12 cellular contexts compared by ENCODE assay signal in genomic region chr2:97718942-97719341, GRCh38. TPM values are rescaled to one million over a fixed set of nuclear protein-coding genes. Genes with fewer than 3 reads are reported as not detected.
DNase-seq lines count a peak whose midpoint lies in the region; ATAC-seq and TF ChIP-seq lines count a peak whose summit lies in the region.
"Had no signal": no experiment of that assay in that cellular context is flagged by ENCODE, and none has a peak within 500 bp of the region (broad histone marks: within the 10 kb centered on the region; RNA-seq: fewer than 3 reads in every experiment).

No MANE protein-coding gene starts in this region.

- no CpG with 5 or more reads among the region's 3 CpGs for WGBS in H9 (ENCODE audit: extremely low coverage, insufficient read length, low lambda C conversion rate)

- no peak for DNase-seq in CD4-positive, CD25-positive, alpha-beta regulatory T cell
- DNase-seq in H9 = no peak
- no peak for DNase-seq in activated B cell treated with CpG ODN at 0.5 μM for 24 hours
- peak; percentile 51 for DNase-seq in myocyte (ENCODE audit: low read depth)
- DNase-seq in T-helper 9 cell = no peak
- DNase-seq: mesenchymal stem cell, NCI-H2171 treated with DMSO at 0.1 percent for 48 hours had no signal

- peak overlapping the region; percentile 77 for H3K4me3 ChIP-seq in CD4-positive, CD25-positive, alpha-beta regulatory T cell (ENCODE audit: low read depth, low read length)
- H3K4me3 ChIP-seq: hepatocyte had no signal

- H3K36me3 Mint-ChIP-seq in CD4-positive, CD25-positive, alpha-beta regulatory T cell = peaks cover 40% of the 10 kb centered on the region
- H3K36me3 Mint-ChIP-seq in H9 (ENCODE audit: insufficient read depth in 1 of 3, low read depth in 3 of 3) (no peaks in the 10 kb centered on the region; a peak in 1 of 7 replicates), activated B cell treated with CpG ODN at 0.5 μM for 24 hours (ENCODE audit: low read depth) (no peaks in the 10 kb centered on the region)

- H3K4me2 ChIP-seq in H9 (ENCODE audit: insufficient read depth, insufficient read length, low read length) = no peak overlapping the region
- H3K4me2 ChIP-seq: hepatocyte had no signal

- no peak overlapping the region for H2BK15ac ChIP-seq in H9 (ENCODE audit: low read depth, low read length)

- no peak overlapping the region for H3K4ac ChIP-seq in H9 (ENCODE audit: low read depth, low read length)

- POLR2A ChIA-PET in activated B cell treated with CpG ODN at 0.5 μM for 24 hours (lab: Charles Lee) = interaction anchor here (0.6 to 1.3 kb wide), 2 partner anchors 11 to 929 kb away, joined by 3 to 7 read pairs; no protein-coding TSS in a partner anchor

- H2AK5ac ChIP-seq in H9 (ENCODE audit: insufficient read length, low read length) = no peak overlapping the region

- H3K9me3 Mint-ChIP-seq in CD4-positive, CD25-positive, alpha-beta regulatory T cell = no peaks in the 10 kb centered on the region
- H3K9me3 Mint-ChIP-seq in H9 (no peaks in the 10 kb centered on the region; a peak in 1 of 5 replicates), activated B cell treated with CpG ODN at 0.5 μM for 24 hours (no peaks in the 10 kb centered on the region)

- H2BK20ac ChIP-seq in H9 (ENCODE audit: low read depth, low read length, poor library complexity, severe bottlenecking) = no peak overlapping the region

- no peak for TF ChIP-seq CTCF in H9 (conservative IDR thresholded peaks at IDR 0.05)
- TF ChIP-seq CTCF in activated B cell treated with CpG ODN at 0.5 μM for 24 hours (IDR thresholded peaks at IDR 0.05) = no peak

- H4K8ac ChIP-seq in H9 (replicated peaks; ENCODE audit: insufficient read length, low read depth, low read length) = no peak overlapping the region

- no peak overlapping the region for H3T11ph ChIP-seq in H9 (ENCODE audit: low read length)

- H3K14ac ChIP-seq in H9 (ENCODE audit: insufficient read depth, low read length) = no peak overlapping the region; the same call in 1 of the 2 replicates

- H3K79me1 ChIP-seq in H9 (ENCODE audit: insufficient read depth, low read depth, low read length, poor library complexity, severe bottlenecking) = no peaks in the 10 kb centered on the region

- no peaks in the 10 kb centered on the region for H3K9me3 ChIP-seq in CD4-positive, CD25-positive, alpha-beta regulatory T cell (ENCODE audit: control insufficient read depth in 2 of 2, low read length in 2 of 2)
- H3K9me3 ChIP-seq in H9 (ENCODE audit: control insufficient read depth, low read depth, low read length) = no peaks in the 10 kb centered on the region

- peaks cover 89% of the 10 kb centered on the region for H3K4me1 ChIP-seq in CD4-positive, CD25-positive, alpha-beta regulatory T cell (ENCODE audit: control insufficient read depth, insufficient read depth, low read length, poor library complexity, severe bottlenecking)
- H3K4me1 ChIP-seq in H9 (ENCODE audit: insufficient read depth, low read length) = peaks cover 6% of the 10 kb centered on the region

- no peak overlapping the region for H3K9ac ChIP-seq in H9 (ENCODE audit: extremely low read depth, insufficient read length, low read length)

- no peak overlapping the region for H2AFZ ChIP-seq in H9 (ENCODE audit: low read length)
- H2AFZ ChIP-seq: hepatocyte had no signal

- peaks cover 5 to 92% (median 66%) of the 10 kb centered on the region in 4 donors for H3K4me1 Mint-ChIP-seq in CD4-positive, CD25-positive, alpha-beta regulatory T cell
- H3K4me1 Mint-ChIP-seq in H9 = peaks cover 25 to 26% of the 10 kb centered on the region in 2 experiments
- peaks cover 34% of the 10 kb centered on the region for H3K4me1 Mint-ChIP-seq in activated B cell treated with CpG ODN at 0.5 μM for 24 hours

- H3K27me3 Mint-ChIP-seq in CD4-positive, CD25-positive, alpha-beta regulatory T cell = no peaks in the 10 kb centered on the region
- H3K27me3 Mint-ChIP-seq in H9 (ENCODE audit: low read depth) (peaks cover 5% of the 10 kb centered on the region), activated B cell treated with CpG ODN at 0.5 μM for 24 hours (no peaks in the 10 kb centered on the region)

- intact Hi-C loops in activated B cell treated with CpG ODN at 0.5 μM for 24 hours (cut with micrococcal nuclease) = no loop called here

- no peaks in the 10 kb centered on the region for H4K20me1 ChIP-seq in H9 (ENCODE audit: control insufficient read depth, insufficient read depth, insufficient read length)

- H3K23ac ChIP-seq in H9 (ENCODE audit: insufficient read length, low read depth, low read length) = no peak overlapping the region

- H3K79me2 ChIP-seq in H9 (ENCODE audit: insufficient read depth, low read length) = no peaks in the 10 kb centered on the region
- H3K79me2 ChIP-seq: hepatocyte had no signal

- no peak overlapping the region for H2BK120ac ChIP-seq in H9 (ENCODE audit: low read depth, low read length, poor library complexity, severe bottlenecking)

- no peak overlapping the region for H4K5ac ChIP-seq in H9 (ENCODE audit: insufficient read length, low read depth, low read length)

- H2BK12ac ChIP-seq in H9 (ENCODE audit: insufficient read length, low read depth, low read length) = no peak overlapping the region

- no peak overlapping the region for H3K18ac ChIP-seq in H9 (ENCODE audit: insufficient read length, low read depth, low read length)

- H4K91ac ChIP-seq in H9 (ENCODE audit: insufficient read length, low read depth, low read length) = no peak overlapping the region

- no peaks in the 10 kb centered on the region for H3K27me3 ChIP-seq in CD4-positive, CD25-positive, alpha-beta regulatory T cell (ENCODE audit: control insufficient read depth, insufficient read depth, low read length)
- no peaks in the 10 kb centered on the region for H3K27me3 ChIP-seq in H9 (ENCODE audit: insufficient read depth, low read length)
- H3K27me3 ChIP-seq: hepatocyte had no signal

- H3K23me2 ChIP-seq in H9 (ENCODE audit: insufficient read length, low read depth, low read length, poor library complexity, severe bottlenecking) = no peaks in the 10 kb centered on the region

- H3K56ac ChIP-seq in H9 (ENCODE audit: insufficient read length, low read depth, low read length) = no peak overlapping the region

- peak overlapping the region; percentile 92 for H3K27ac ChIP-seq in CD4-positive, CD25-positive, alpha-beta regulatory T cell (ENCODE audit: insufficient read depth, low read length, poor library complexity, severe bottlenecking)
- H3K27ac ChIP-seq in H9 (ENCODE audit: insufficient read length, low read depth, low read length) = no peak overlapping the region
- H3K27ac ChIP-seq: hepatocyte had no signal

- CTCF ChIA-PET in activated B cell treated with CpG ODN at 0.5 μM for 24 hours (lab: Charles Lee) = interaction anchor here (0.8 to 1.7 kb wide), 5 partner anchors 9 to 128 kb away, joined by 3 to 6 read pairs (median 4); no protein-coding TSS in a partner anchor

- peak overlapping the region; percentile 93 to 100 (median 97) for H3K27ac Mint-ChIP-seq in CD4-positive, CD25-positive, alpha-beta regulatory T cell
- H3K27ac Mint-ChIP-seq in H9 (peak overlapping the region in 2 of 3 experiments; percentile 78 to 88; a peak in 2 of 7 replicates), activated B cell treated with CpG ODN at 0.5 μM for 24 hours (peak overlapping the region; percentile 94)

- ATAC-seq in CD4-positive, CD25-positive, alpha-beta regulatory T cell (ENCODE audit: low read depth in 2 of 2) = peak; percentile 18 to 21
- ATAC-seq in activated B cell treated with CpG ODN at 0.5 μM for 24 hours (ENCODE audit: low read depth) = peak; percentile 12
- ATAC-seq in HG02840 (IDR thresholded peaks at IDR 0.05; ENCODE audit: low FRiP score, unreplicated experiment) = no peak
- ATAC-seq in HG02970 (IDR thresholded peaks at IDR 0.05; ENCODE audit: low FRiP score, unreplicated experiment) = no peak
- no peak for ATAC-seq in GM21786 (IDR thresholded peaks at IDR 0.05; ENCODE audit: unreplicated experiment)

- no peak overlapping the region for H2BK5ac ChIP-seq in H9 (ENCODE audit: insufficient read length, low read length)

- peaks cover 21% of the 10 kb centered on the region for H3K36me3 ChIP-seq in CD4-positive, CD25-positive, alpha-beta regulatory T cell (ENCODE audit: control insufficient read depth, insufficient read depth, low read length)

- peak overlapping the region; percentile 92 to 99 (median 96) for H3K4me3 Mint-ChIP-seq in CD4-positive, CD25-positive, alpha-beta regulatory T cell
- H3K4me3 Mint-ChIP-seq in H9 (no peak overlapping the region), activated B cell treated with CpG ODN at 0.5 μM for 24 hours (peak overlapping the region; percentile 77)

RNA-seq across cellular contexts. Expression of gene ZAP70, which starts 5.6 kb away (rescaled TPM):
- 431 TPM for total RNA-seq in CD4-positive, CD25-positive, alpha-beta regulatory T cell
- 100 to 1,000 TPM; 104 to 144 (median 130) TPM for polyA plus RNA-seq in CD4-positive, CD25-positive, alpha-beta regulatory T cell
- total RNA-seq in H9 (2021) = 0.22 and 0.24 TPM in 2 replicates
- 2.8 and 4.8 TPM in 2 replicates for total RNA-seq in activated B cell treated with CpG ODN at 0.5 μM for 24 hours
- 2.2 and 2.3 TPM in 2 replicates for total RNA-seq in myocyte
- 0.90 TPM for polyA plus RNA-seq in myocyte (2012)
- total RNA-seq: endothelial cell of umbilical vein had no signal

RNA-seq across cellular contexts. Expression of gene C2orf92, which starts 49.4 kb away (rescaled TPM):
- 20.4 TPM for total RNA-seq in CD4-positive, CD25-positive, alpha-beta regulatory T cell
- under 1 TPM in 1 of 4 donors, not detected in 3; 0.61 TPM for polyA plus RNA-seq in CD4-positive, CD25-positive, alpha-beta regulatory T cell
- total RNA-seq in H9 (2021) (5.4 and 7.3 TPM in 2 replicates), activated B cell treated with CpG ODN at 0.5 μM for 24 hours (8.9 and 14.4 TPM in 2 replicates), myocyte (4.9 and 5.7 TPM in 2 replicates)
- 6.1 TPM for polyA plus RNA-seq in myocyte (2012)

RNA-seq across cellular contexts. Expression of gene ACTR1B, which starts 55.1 kb away (rescaled TPM):
- 86.3 TPM for total RNA-seq in CD4-positive, CD25-positive, alpha-beta regulatory T cell
- 10 to 100 TPM; 12.9 to 22.6 (median 21.8) TPM for polyA plus RNA-seq in CD4-positive, CD25-positive, alpha-beta regulatory T cell
- total RNA-seq in H9 (2021) (31.1 and 33.8 TPM in 2 replicates), activated B cell treated with CpG ODN at 0.5 μM for 24 hours (55.0 and 55.9 TPM in 2 replicates), myocyte (81.1 and 87.4 TPM in 2 replicates)
- 93.5 TPM for polyA plus RNA-seq in myocyte (2012)

Comparison
In these comparisons a context has a peak if more than half of its experiments do, and no peak if none do; other contexts are left out.
1. ATAC-seq: peak in CD4-positive, CD25-positive, alpha-beta regulatory T cell (2 of 2) and activated B cell treated with CpG ODN at 0.5 μM for 24 hours (single experiment); none in HG02840 (single experiment), HG02970 (single experiment) and GM21786 (single experiment).
2. H3K4me3 Mint-ChIP-seq: peak in CD4-positive, CD25-positive, alpha-beta regulatory T cell (4 of 4) and activated B cell treated with CpG ODN at 0.5 μM for 24 hours (single experiment); none in H9 (0 of 2).
3. RNA of gene ZAP70, which starts 5.6 kb away (total RNA-seq): 431 TPM in CD4-positive, CD25-positive, alpha-beta regulatory T cell (single experiment); 2.8 to 4.8 TPM in activated B cell treated with CpG ODN at 0.5 μM for 24 hours, 2.2 to 2.3 TPM in myocyte and 0.22 to 0.24 TPM in H9; every median in the first group is over 10 times any median in the second.
4. Peak in every context shown above with its lines, with median percentiles within 50 percentile points of each other: H3K27ac Mint-ChIP-seq.